24 cellular contexts compared by ENCODE assay signal in genomic region chr3:195877767-195878423, GRCh38. TPM values are rescaled to one million over a fixed set of nuclear protein-coding genes. Genes with fewer than 3 reads are reported as not detected.
DNase-seq lines count a peak whose midpoint lies in the region.
"Had no signal": no experiment of that assay in that cellular context is flagged by ENCODE, and none has a peak within 500 bp of the region (broad histone marks: within the 10 kb centered on the region; RNA-seq: fewer than 3 reads in every experiment).

No MANE protein-coding gene starts in this region.

- H3K27ac Mint-ChIP-seq in IgD-negative memory B cell, result peak overlapping the region in 2 of 3 donors; percentile 59 to 69
- H3K27ac Mint-ChIP-seq: activated CD4-positive, alpha-beta T cell treated with anti-CD3 and anti-CD28 coated beads for 36 hours; activated naive CD4-positive, alpha-beta T cell treated with anti-CD3 and anti-CD28 coated beads for 36 hours; CD4-positive, alpha-beta T cell; GM23338 had no signal

- peak overlapping the region; percentile 20 for H3K27ac ChIP-seq in effector memory CD4-positive, alpha-beta T cell (ENCODE audit: insufficient read depth, low read length, poor library complexity, severe bottlenecking)
- no peak overlapping the region for H3K27ac ChIP-seq in rectal smooth muscle tissue (ENCODE audit: low read depth, low read length)
- H3K27ac ChIP-seq: heart left ventricle had no signal

- H3K36me3 Mint-ChIP-seq in IgD-negative memory B cell, result no peaks in the 10 kb centered on the region

- no peaks in the 10 kb centered on the region for H3K27me3 Mint-ChIP-seq in IgD-negative memory B cell
- H3K27me3 Mint-ChIP-seq: activated CD4-positive, alpha-beta T cell treated with anti-CD3 and anti-CD28 coated beads for 36 hours; CD4-positive, alpha-beta T cell had no signal

- H3K9ac ChIP-seq in rectal smooth muscle tissue (ENCODE audit: low read length), result no peak overlapping the region
- H3K9ac ChIP-seq: SK-N-SH had no signal

- no peak overlapping the region for H3K4me3 ChIP-seq in effector memory CD4-positive, alpha-beta T cell (ENCODE audit: insufficient read depth, low read depth, low read length, poor library complexity, severe bottlenecking)
- peak overlapping the region; percentile 51 for H3K4me3 ChIP-seq in rectal smooth muscle tissue (ENCODE audit: low read length)
- H3K4me3 ChIP-seq: GM23338, heart left ventricle, MG63, spleen had no signal

- H3K4me3 Mint-ChIP-seq in IgD-negative memory B cell, result peak overlapping the region in 1 of 4 donors; percentile 27
- H3K4me3 Mint-ChIP-seq: activated CD4-positive, alpha-beta T cell treated with anti-CD3 and anti-CD28 coated beads for 36 hours; activated naive CD4-positive, alpha-beta T cell treated with anti-CD3 and anti-CD28 coated beads for 36 hours; CD4-positive, alpha-beta T cell; GM23338 had no signal

- no peaks in the 10 kb centered on the region for H3K9me3 ChIP-seq in effector memory CD4-positive, alpha-beta T cell (ENCODE audit: control insufficient read depth, low read length)
- H3K9me3 ChIP-seq: heart left ventricle, MG63, SK-N-SH, spleen had no signal

- H3K27me3 ChIP-seq in effector memory CD4-positive, alpha-beta T cell (replicated peaks; ENCODE audit: control insufficient read depth, insufficient read depth, low read length, poor library complexity, severe bottlenecking), result no peaks in the 10 kb centered on the region
- H3K27me3 ChIP-seq in rectal smooth muscle tissue (ENCODE audit: control insufficient read depth, insufficient read depth, low read length), result no peaks in the 10 kb centered on the region
- H3K27me3 ChIP-seq: heart left ventricle, MG63, spleen had no signal

- peaks cover 6% of the 10 kb centered on the region for H3K4me1 ChIP-seq in effector memory CD4-positive, alpha-beta T cell (ENCODE audit: control insufficient read depth, insufficient read depth, low read length, poor library complexity, severe bottlenecking)
- no peaks in the 10 kb centered on the region for H3K4me1 ChIP-seq in rectal smooth muscle tissue (ENCODE audit: control insufficient read depth, insufficient read depth, low read length)
- H3K4me1 ChIP-seq: heart left ventricle had no signal

- peaks cover 0 to 2% (median 0%) of the 10 kb centered on the region in 3 donors for H3K4me1 Mint-ChIP-seq in IgD-negative memory B cell
- H3K4me1 Mint-ChIP-seq: activated CD4-positive, alpha-beta T cell treated with anti-CD3 and anti-CD28 coated beads for 36 hours; GM23338 had no signal

- H3K9me3 Mint-ChIP-seq in IgD-negative memory B cell, result no peaks in the 10 kb centered on the region
- H3K9me3 Mint-ChIP-seq: activated naive CD4-positive, alpha-beta T cell treated with anti-CD3 and anti-CD28 coated beads for 36 hours; CD4-positive, alpha-beta T cell; GM23338 had no signal

- DNase-seq in CD1c-positive myeloid dendritic cell (ENCODE audit: extremely low spot score) (peak; percentile 40), NCI-H146 treated with DMSO at 0.1 percent for 48 hours (lab: John Stamatoyannopoulos, UW; ENCODE audit: unreplicated experiment) (no peak), Ammon's horn (ENCODE audit: low spot score) (no peak), superior temporal gyrus (ENCODE audit: extremely low spot score) (no peak), NCI-H446 treated with DMSO at 0.1 percent for 48 hours (lab: John Stamatoyannopoulos, UW) (no peak)
- DNase-seq in effector memory CD4-positive, alpha-beta T cell, result no peak
- DNase-seq: activated CD4-positive, alpha-beta T cell treated with anti-CD3 and anti-CD28 coated beads for 36 hours; activated naive CD4-positive, alpha-beta T cell treated with anti-CD3 and anti-CD28 coated beads for 36 hours; activated T-cell treated with anti-CD3 and anti-CD28 coated beads, Interleukin-2, amount 50 U/mL, for 48 hours; KBM-7; MG63; NCI-H1417; NCI-H526; nucleus accumbens; SK-N-SH; spleen; stimulated activated CD4-positive, alpha-beta T cell treated with anti-CD3 and anti-CD28 coated beads, Interleukin-2, amount 100 ng/mL, for 48 hours; stimulated activated naive CD4-positive, alpha-beta T cell; T-helper 2 cell had no signal

- peaks cover 67% of the 10 kb centered on the region for H3K36me3 ChIP-seq in effector memory CD4-positive, alpha-beta T cell (ENCODE audit: control insufficient read depth, insufficient read depth, low read length)
- H3K36me3 ChIP-seq in rectal smooth muscle tissue (ENCODE audit: control insufficient read depth, insufficient read depth, low read length), result peaks cover 21% of the 10 kb centered on the region

RNA-seq across cellular contexts. Expression of gene TNK2, which starts 30.5 kb away (rescaled TPM):
- 6.1 TPM for polyA plus RNA-seq in IgD-negative memory B cell
